Comparison of ENCODE assay signal across 13 cellular contexts in genomic region chr13:49303533-49304252, GRCh38. TPM values are rescaled to one million over a fixed set of nuclear protein-coding genes. Genes with fewer than 3 reads are reported as not detected.
DNase-seq lines count a peak whose midpoint lies in the region; ATAC-seq and TF ChIP-seq lines count a peak whose summit lies in the region.
"Had no signal": no experiment of that assay in that cellular context is flagged by ENCODE, and none has a peak within 500 bp of the region (broad histone marks: within the 10 kb centered on the region; RNA-seq: fewer than 3 reads in every experiment).

No MANE protein-coding gene starts in this region.

- H3K4me1 Mint-ChIP-seq in endodermal cell: peaks cover 5% of the 10 kb centered on the region

- H3K27ac Mint-ChIP-seq in endodermal cell: no peak overlapping the region

- no peaks in the 10 kb centered on the region for H3K36me3 Mint-ChIP-seq in endodermal cell (ENCODE audit: low read depth)

- intact Hi-C loops in adrenal gland (cut with DNase I): loop anchor here (5.0 kb wide), 3 partner anchors 129 to 304 kb away; no protein-coding TSS in a partner anchor
- intact Hi-C loops in prostate gland (cut with DNase I): loop anchor here (5.0 kb wide), 2 partner anchors 194 to 304 kb away; partner anchors contain the start of gene PHF11

- ATAC-seq in GM19455 (IDR thresholded peaks at IDR 0.05; ENCODE audit: unreplicated experiment) (no peak), HG03159 (IDR thresholded peaks at IDR 0.05; ENCODE audit: unreplicated experiment) (no peak)

- H3K9ac ChIP-seq in BLaER1: 0 out of 2 replicates have a peak overlapping the region, but pooled peaks have one; percentile 12
- no peak overlapping the region for H3K9ac ChIP-seq in endodermal cell (ENCODE audit: extremely low read depth, low read length, poor library complexity, severe bottlenecking)

- 43 to 62% (median 49%) methylated on average over 4 to 11 of the region's 11 CpGs for WGBS in adrenal gland, 4 donors
- 72% methylated on average over 11 of the region's 11 CpGs for WGBS in prostate gland
- WGBS in endodermal cell (ENCODE audit: insufficient coverage in 1 of 2, insufficient read length in 1 of 2), 2 experiments: 87 to 89% methylated on average over 6 to 11 of the region's 11 CpGs

- TF ChIP-seq CTCF in adrenal gland (IDR thresholded peaks at IDR 0.05) (no peak), right atrium auricular region (IDR thresholded peaks at IDR 0.05) (no peak), prostate gland (IDR thresholded peaks at IDR 0.05) (no peak), endodermal cell (conservative IDR thresholded peaks at IDR 0.05) (no peak)

- no peaks in the 10 kb centered on the region for H4K20me1 ChIP-seq in BLaER1

- no peaks in the 10 kb centered on the region for H3K36me3 ChIP-seq in BLaER1
- no peaks in the 10 kb centered on the region for H3K36me3 ChIP-seq in adrenal gland (replicated peaks in 1 of 2)
- no peaks in the 10 kb centered on the region for H3K36me3 ChIP-seq in right atrium auricular region
- H3K36me3 ChIP-seq in prostate gland: no peaks in the 10 kb centered on the region
- H3K36me3 ChIP-seq in endodermal cell (ENCODE audit: control insufficient read depth, insufficient read depth, low read length): no peaks in the 10 kb centered on the region
- H3K36me3 ChIP-seq: upper lobe of left lung had no signal

- peak overlapping the region; percentile 68 for H3K4me2 ChIP-seq in BLaER1
- H3K4me2 ChIP-seq: PC-9 had no signal

- no peaks in the 10 kb centered on the region for H3K27me3 Mint-ChIP-seq in endodermal cell (ENCODE audit: insufficient read depth)

- TF ChIP-seq POLR2A in adrenal gland (IDR thresholded peaks at IDR 0.05): no peak
- no peak for TF ChIP-seq POLR2A in prostate gland (IDR thresholded peaks at IDR 0.05)

- no peak overlapping the region for H3K4me3 ChIP-seq in BLaER1
- no peak overlapping the region for H3K4me3 ChIP-seq in adrenal gland
- H3K4me3 ChIP-seq in right atrium auricular region: no peak overlapping the region
- no peak overlapping the region for H3K4me3 ChIP-seq in prostate gland
- no peak overlapping the region for H3K4me3 ChIP-seq in endodermal cell (ENCODE audit: low read length)
- H3K4me3 ChIP-seq: PC-9, upper lobe of left lung had no signal

- H3K4me1 ChIP-seq in BLaER1: peaks cover 76% of the 10 kb centered on the region
- H3K4me1 ChIP-seq in adrenal gland (replicated peaks in 1 of 2): peaks cover 8 to 28% of the 10 kb centered on the region in 2 donors
- H3K4me1 ChIP-seq in right atrium auricular region: peaks cover 0 to 53% of the 10 kb centered on the region in 2 donors
- peaks cover 9% of the 10 kb centered on the region for H3K4me1 ChIP-seq in prostate gland (replicated peaks)
- no peaks in the 10 kb centered on the region for H3K4me1 ChIP-seq in endodermal cell (ENCODE audit: control insufficient read depth, insufficient read depth, low read length)

- H3K9me3 ChIP-seq in BLaER1: no peaks in the 10 kb centered on the region
- no peaks in the 10 kb centered on the region for H3K9me3 ChIP-seq in adrenal gland (replicated peaks in 1 of 3)
- no peaks in the 10 kb centered on the region for H3K9me3 ChIP-seq in right atrium auricular region
- H3K9me3 ChIP-seq in prostate gland: no peaks in the 10 kb centered on the region
- H3K9me3 ChIP-seq in endodermal cell (ENCODE audit: control insufficient read depth, low read length): no peaks in the 10 kb centered on the region
- H3K9me3 ChIP-seq: upper lobe of left lung had no signal

- no peak overlapping the region for H3K27ac ChIP-seq in BLaER1
- peak overlapping the region in 2 of 5 donors; percentile 6 to 48 for H3K27ac ChIP-seq in adrenal gland
- peak overlapping the region; percentile 27 to 52 for H3K27ac ChIP-seq in right atrium auricular region
- peak overlapping the region; percentile 1 to 24 for H3K27ac ChIP-seq in prostate gland
- H3K27ac ChIP-seq in endodermal cell (ENCODE audit: low read depth, low read length): no peak overlapping the region
- H3K27ac ChIP-seq: PC-9 had no signal

- no peaks in the 10 kb centered on the region for H3K9me3 Mint-ChIP-seq in endodermal cell

- DNase-seq in adrenal gland: peak in 6 of 7 donors; percentile 54 to 83 (median 74)
- DNase-seq in right atrium auricular region (ENCODE audit: low spot score): no peak
- DNase-seq in prostate gland (ENCODE audit: low spot score): no peak
- DNase-seq in GM19238 (ENCODE audit: insufficient read length, low spot score): no peak
- DNase-seq in endodermal cell: no peak
- DNase-seq: activated CD4-positive, alpha-beta T cell treated with anti-CD3 and anti-CD28 coated beads, Interleukin-2, amount 50 U/mL, for 4 hours; activated gamma-delta T cell; erythroblast had no signal

- H3K4me3 Mint-ChIP-seq in endodermal cell: no peak overlapping the region

- H3K27me3 ChIP-seq in BLaER1 (no peaks in the 10 kb centered on the region), adrenal gland (no peaks in the 10 kb centered on the region), right atrium auricular region (no peaks in the 10 kb centered on the region), prostate gland (replicated peaks; ENCODE audit: insufficient read depth) (no peaks in the 10 kb centered on the region), endodermal cell (ENCODE audit: control insufficient read depth, insufficient read depth, low read length, poor library complexity, severe bottlenecking) (no peaks in the 10 kb centered on the region)
- H3K27me3 ChIP-seq: upper lobe of left lung had no signal

RNA-seq across cellular contexts. Expression of gene CDADC1, which starts 56.0 kb away (rescaled TPM):
- total RNA-seq in adrenal gland (10 to 100 TPM in 6 of 8 donors, 1 to 10 TPM in 2; 4.4 to 25.4 (median 15.1) TPM), right atrium auricular region (1 to 10 TPM; 3.5 to 4.6 TPM), prostate gland (1 to 10 TPM; 2.0 to 6.1 TPM), endodermal cell (10 to 100 TPM in 1 of 2 donors, 1 to 10 TPM in 1; 6.0 to 15.8 TPM)
- 10 to 100 TPM in 1 of 3 donors, 1 to 10 TPM in 2; 8.4 to 19.4 (median 9.2) TPM for polyA plus RNA-seq in adrenal gland
- polyA plus RNA-seq in endodermal cell (2013, experiment 1 of 2): 9.0 TPM
- polyA plus RNA-seq in endodermal cell (2013, experiment 2 of 2): 11.1 TPM

Comparison
In these comparisons a context has a peak if more than half of its experiments do, and no peak if none do; other contexts are left out.
1. H3K27ac ChIP-seq: peak in right atrium auricular region (2 of 2) and prostate gland (2 of 2); none in BLaER1 (single experiment) and endodermal cell (single experiment).
2. DNase-seq: peak in adrenal gland (6 of 7); none in right atrium auricular region (single experiment), prostate gland (single experiment), GM19238 (single experiment) and endodermal cell (single experiment).